Comparison of ENCODE assay signal across 36 cellular contexts in the genomic region with DNA sequence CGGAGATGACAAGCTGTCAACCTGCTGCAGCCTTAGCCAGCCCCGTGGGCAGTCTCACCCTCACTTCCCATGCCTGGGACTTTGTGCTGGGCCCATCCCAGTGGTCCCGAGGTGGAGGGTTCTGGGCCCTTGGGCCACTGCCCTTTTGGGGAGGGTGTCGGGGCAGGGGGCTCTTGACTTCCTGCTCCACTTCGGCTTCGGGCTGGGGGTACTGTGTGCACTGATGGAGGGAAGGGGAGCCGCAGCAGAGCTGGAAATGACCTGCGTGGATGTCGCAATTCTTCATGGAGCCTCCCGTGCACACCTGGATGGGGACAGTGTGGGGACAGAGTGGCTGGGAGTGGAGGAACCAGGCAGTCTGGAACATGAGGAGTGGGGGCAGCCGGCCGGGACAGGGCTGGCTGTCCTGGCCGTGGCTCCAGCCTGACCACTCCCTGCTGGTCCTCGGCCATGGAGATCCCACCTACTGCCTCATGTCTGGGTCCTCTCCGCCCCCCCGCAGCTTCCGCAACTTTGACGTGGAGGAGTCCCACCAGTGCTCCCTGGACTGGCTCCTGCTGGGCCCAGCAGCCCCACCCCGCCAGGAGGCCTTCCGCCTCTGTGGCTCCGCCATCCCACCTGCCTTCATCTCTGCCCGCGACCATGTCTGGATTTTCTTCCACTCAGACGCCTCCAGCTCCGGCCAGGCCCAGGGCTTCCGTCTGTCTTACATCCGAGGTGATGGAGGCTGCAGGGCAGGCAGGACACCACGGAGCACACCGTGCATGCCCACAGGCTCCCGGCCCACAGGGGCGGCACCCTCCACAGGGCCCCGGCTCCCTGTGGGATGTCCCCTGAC. TPM values are rescaled to one million over a fixed set of nuclear protein-coding genes. Genes with fewer than 3 reads are reported as not detected.
"Had no signal": no experiment of that assay in that cellular context is flagged by ENCODE, and none has a peak within 500 bp of the region (broad histone marks: within the 10 kb centered on the region; RNA-seq: fewer than 3 reads in every experiment).

No MANE protein-coding gene starts in this region.

- H3K9ac ChIP-seq: KMS-11 had no signal

- FAIRE-seq: TTC549 had no signal

- H3K27ac ChIP-seq: ascending aorta, body of pancreas, KMS-11 had no signal

- H3K4me2 ChIP-seq: KMS-11 had no signal

- H3K27me3 ChIP-seq: ascending aorta, body of pancreas had no signal

- H3K9me3 ChIP-seq: ascending aorta, body of pancreas had no signal

- DNase-seq: activated B cell treated with CpG ODN at 0.5 μM for 24 hours; activated CD4-positive, alpha-beta T cell treated with anti-CD3 and anti-CD28 coated beads for 1 hour; activated CD4-positive, alpha-beta T cell treated with anti-CD3 and anti-CD28 coated beads, Interleukin-2, amount 10 ng/mL, durations not matched to agents 24 days and 14 days; activated CD4-positive, alpha-beta T cell treated with anti-CD3 and anti-CD28 coated beads, Interleukin-2, amount 50 U/mL, for 48 hours; activated CD8-positive, alpha-beta memory T cell treated with anti-CD3 and anti-CD28 coated beads, Interleukin-2, amount 10 ng/mL, durations not matched to agents 7 days and 5 days; activated effector memory CD4-positive, alpha-beta T cell treated with Interleukin-2 at 50 U/mL for 16 hours; activated naive CD4-positive, alpha-beta T cell; activated naive CD8-positive, alpha-beta T cell treated with anti-CD3 and anti-CD28 coated beads, Interleukin-2, amount 50 U/mL, for 24 hours; activated T-cell treated with anti-CD3 and anti-CD28 coated beads, Interleukin-2, amount 50 U/mL, for 24 hours; amniotic stem cell; body of pancreas; central memory CD4-positive, alpha-beta T cell; NCI-H1092; NCI-H1417 treated with DMSO at 0.1 percent for 48 hours; NCI-H1694; NCI-H2029; NCI-H2107; NCI-H345; NCI-H510A; NCI-H69; NK-92 treated with Interleukin-12 subunit alpha and Interleukin-12 subunit beta, amount 100 ng/mL, for 24 hours; OCI-M1; RPMI8226; SHP77; T-cell; T-helper 2 cell; T1000 had no signal

- H3K4me1 ChIP-seq: ascending aorta, body of pancreas had no signal

- H3K4me3 ChIP-seq: ascending aorta, body of pancreas had no signal

- ATAC-seq: activated CD8-positive, alpha-beta memory T cell treated with anti-CD3 and anti-CD28 coated beads, Interleukin-2, amount 10 ng/mL, durations not matched to agents 7 days and 5 days; activated naive CD4-positive, alpha-beta T cell treated with anti-CD3 and anti-CD28 coated beads, Interleukin-2, amount 50 U/mL, for 72 hours; body of pancreas; Panc1; T-cell had no signal

RNA-seq across cellular contexts. Expression of a gene that starts 10.2 kb away (rescaled TPM):
- total RNA-seq: activated B cell treated with CpG ODN at 0.5 μM for 24 hours had no signal

RNA-seq across cellular contexts. Expression of a gene that starts 21.3 kb away (rescaled TPM):
- total RNA-seq: activated B cell treated with CpG ODN at 0.5 μM for 24 hours; activated CD4-positive, alpha-beta T cell treated with anti-CD3 and anti-CD28 coated beads, Interleukin-2, amount 10 ng/mL, durations not matched to agents 24 days and 14 days; activated CD8-positive, alpha-beta memory T cell treated with anti-CD3 and anti-CD28 coated beads, Interleukin-2, amount 10 ng/mL, durations not matched to agents 7 days and 5 days; activated naive CD4-positive, alpha-beta T cell treated with anti-CD3 and anti-CD28 coated beads, Interleukin-2, amount 50 U/mL, for 72 hours; activated T-helper 1 cell treated with anti-CD3 and anti-CD28 coated beads, Interleukin-12 subunit alpha, Interleukin-12 subunit beta, Interleukin-2, Interleukin-4 antibody, amounts not matched to agents 30 ng/mL and 10 ng/mL and 1 ng/mL, durations not matched to agents 14 hours and 24 hours and 36 hours; ascending aorta; bronchial epithelial cell; MCF 10A; SK-MEL-5; T-cell had no signal
